23 cellular contexts compared by ENCODE assay signal in genomic region chr6:35287671-35288396, GRCh38. TPM values are rescaled to one million over a fixed set of nuclear protein-coding genes. Genes with fewer than 3 reads are reported as not detected.
DNase-seq lines count a peak whose midpoint lies in the region; ATAC-seq, FAIRE-seq and TF ChIP-seq lines count a peak whose summit lies in the region.
"Had no signal": no experiment of that assay in that cellular context is flagged by ENCODE, and none has a peak within 500 bp of the region (broad histone marks: within the 10 kb centered on the region; RNA-seq: fewer than 3 reads in every experiment).

No MANE protein-coding gene starts in this region.

- peaks cover 8% of the 10 kb centered on the region; the same call in 1 of the 2 replicates for H3K36me3 ChIP-seq in GM23248 (ENCODE audit: low read depth)
- no peaks in the 10 kb centered on the region for H3K36me3 ChIP-seq in SJCRH30
- H3K36me3 ChIP-seq in gastroesophageal sphincter, result peaks cover 0 to 100% of the 10 kb centered on the region in 2 donors
- H3K36me3 ChIP-seq in psoas muscle (ENCODE audit: insufficient read depth in 1 of 2, low read depth in 1 of 2), result peaks cover 2 to 99% of the 10 kb centered on the region in 2 donors
- H3K36me3 ChIP-seq in kidney (ENCODE audit: control insufficient read depth in 1 of 2, insufficient read depth in 2 of 2, low read length in 2 of 2), result peaks cover 59 to 63% of the 10 kb centered on the region in 2 donors

- FAIRE-seq in kidney (lab: Jason Lieb, UNC), result no peak
- FAIRE-seq: G401.6 had no signal

- 76 to 83% methylated on average over 12 of the region's 12 CpGs for WGBS in GM23248 (ENCODE audit: low coverage in 1 of 2, low lambda C conversion rate in 2 of 2, missing lambda C conversion rate in 2 of 2), 2 experiments
- 53 to 66% methylated on average over 3 of the region's 12 CpGs for whole genome bisulfite sequencing in gastroesophageal sphincter (ENCODE audit: low coverage in 1 of 2), 2 donors
- whole genome bisulfite sequencing in psoas muscle, 3 donors, result 50 to 81% (median 52%) methylated on average over 12 of the region's 12 CpGs

- no peaks in the 10 kb centered on the region for H3K9me2 ChIP-seq in GM23248 (ENCODE audit: insufficient read depth)

- H2AFZ ChIP-seq in GM23248, result no peak overlapping the region

- no peaks in the 10 kb centered on the region for H4K20me1 ChIP-seq in GM23248 (ENCODE audit: insufficient read depth)

- no peak overlapping the region for H3K9ac ChIP-seq in GM23248
- no peak overlapping the region for H3K9ac ChIP-seq in kidney (ENCODE audit: low read length in 2 of 2)

- no peak for TF ChIP-seq POLR2A in gastroesophageal sphincter (IDR thresholded peaks at IDR 0.05)

- H3K4me2 ChIP-seq in GM23248 (ENCODE audit: unreplicated experiment), result no peak overlapping the region

- no peak for TF ChIP-seq EP300 in gastroesophageal sphincter (IDR thresholded peaks at IDR 0.05)

- H3K4me3 ChIP-seq in GM23248, result no peak overlapping the region
- no peak overlapping the region for H3K4me3 ChIP-seq in SJCRH30
- H3K4me3 ChIP-seq in gastroesophageal sphincter, result no peak overlapping the region
- H3K4me3 ChIP-seq in psoas muscle, result no peak overlapping the region
- H3K4me3 ChIP-seq in kidney (ENCODE audit: low read length in 2 of 2), result no peak overlapping the region
- H3K4me3 ChIP-seq: suprapubic skin, vagina had no signal

- no peaks in the 10 kb centered on the region for H3K79me2 ChIP-seq in GM23248 (ENCODE audit: insufficient read depth)

- no peak overlapping the region for H3K27ac ChIP-seq in GM23248
- peak overlapping the region; percentile 40 for H3K27ac ChIP-seq in SJCRH30
- H3K27ac ChIP-seq in gastroesophageal sphincter, result peak overlapping the region in 1 of 4 donors; percentile 12
- peak overlapping the region; percentile 76 for H3K27ac ChIP-seq in psoas muscle
- no peak overlapping the region for H3K27ac ChIP-seq in kidney (ENCODE audit: low read depth in 2 of 2, low read length in 2 of 2)
- H3K27ac ChIP-seq: suprapubic skin, vagina had no signal

- H3K4me1 ChIP-seq in GM23248 (ENCODE audit: insufficient read depth) (0 out of 2 replicates have a peak, but pooled peaks cover 5% of the 10 kb centered on the region), SJCRH30 (peaks cover 20% of the 10 kb centered on the region), gastroesophageal sphincter (peaks cover 0 to 6% (median 0%) of the 10 kb centered on the region in 3 donors), psoas muscle (peaks cover 29% of the 10 kb centered on the region), kidney (ENCODE audit: control insufficient read depth in 1 of 2, insufficient read depth in 1 of 2, low read depth in 1 of 2, low read length in 2 of 2) (no peaks in the 10 kb centered on the region)
- H3K4me1 ChIP-seq: suprapubic skin, vagina had no signal

- in situ Hi-C loops in GM23248 (cut with MboI), result no loop called here

- DNase-seq in GM23248 (peak; percentile 73), SJCRH30 (peak; percentile 63 to 76), psoas muscle (peak; percentile 20 to 54), kidney (no peak), NCI-H128 (lab: John Stamatoyannopoulos, UW; ENCODE audit: unreplicated experiment) (no peak)
- DNase-seq: activated CD8-positive, alpha-beta memory T cell treated with anti-CD3 and anti-CD28 coated beads for 24 hours; activated naive CD4-positive, alpha-beta T cell treated with anti-CD3 and anti-CD28 coated beads for 36 hours; activated T-cell treated with anti-CD3 and anti-CD28 coated beads, Interleukin-2, amount 50 U/mL, for 48 hours; CD4-positive, alpha-beta T cell; DMS 273 treated with DMSO at 0.1 percent for 48 hours; glutamatergic neuron; KBM-7; NCI-H2029; NCI-H345; T-cell had no signal

- TF ChIP-seq CTCF in gastroesophageal sphincter (IDR thresholded peaks at IDR 0.05) (no peak), psoas muscle (IDR thresholded peaks at IDR 0.05) (no peak), kidney (IDR thresholded peaks at IDR 0.05; ENCODE audit: borderline replicate concordance, extremely low read depth, insufficient read depth) (no peak)

- intact Hi-C loops in psoas muscle (cut with DNase I) (no loop called here), kidney (cut with DNase I) (no loop called here)

- ATAC-seq in gastroesophageal sphincter, result peak; percentile 75
- ATAC-seq in psoas muscle, result peak; percentile 79 to 88 (median 84)
- ATAC-seq in HG03159 (IDR thresholded peaks at IDR 0.05; ENCODE audit: unreplicated experiment), result no peak
- ATAC-seq: HCT116; natural killer cell treated with Interleukin-12 subunit alpha and Interleukin-12 subunit beta and Interleukin-15 and Interleukin-18, amount 100 ng/mL, for 72 hours; stimulated activated effector memory CD8-positive, alpha-beta T cell treated with anti-CD3 and anti-CD28 coated beads, Interleukin-12 subunit alpha, Interleukin-12 subunit beta, amount 100 ng/mL, for 72 hours; T-cell had no signal

- peaks cover 11% of the 10 kb centered on the region; the same call in 1 of the 2 replicates for H3F3A ChIP-seq in GM23248 (ENCODE audit: insufficient read depth)

- no peaks in the 10 kb centered on the region for H3K27me3 ChIP-seq in GM23248 (replicated peaks; ENCODE audit: insufficient read depth)
- no peaks in the 10 kb centered on the region for H3K27me3 ChIP-seq in SJCRH30
- H3K27me3 ChIP-seq in gastroesophageal sphincter, result no peaks in the 10 kb centered on the region
- H3K27me3 ChIP-seq in psoas muscle (ENCODE audit: insufficient read depth in 3 of 3, low read length in 2 of 3), result no peaks in the 10 kb centered on the region
- H3K27me3 ChIP-seq: suprapubic skin, vagina had no signal

- H3K9me3 ChIP-seq in GM23248 (ENCODE audit: low read depth) (no peaks in the 10 kb centered on the region), SJCRH30 (replicated peaks) (no peaks in the 10 kb centered on the region), gastroesophageal sphincter (no peaks in the 10 kb centered on the region), psoas muscle (no peaks in the 10 kb centered on the region), kidney (ENCODE audit: control insufficient read depth in 1 of 2, low read length in 2 of 2) (no peaks in the 10 kb centered on the region)
- H3K9me3 ChIP-seq: suprapubic skin, vagina had no signal

RNA-seq across cellular contexts. Expression of gene DEF6, which starts 9.8 kb away (rescaled TPM):
- 2.6 and 4.9 TPM in 2 replicates for total RNA-seq in GM23248 (2014; rRNA removed; shearing (Covaris generic))
- polyA plus RNA-seq in GM23248 (2016; fragmentation: Nextera tagmentation; extraction: Ambion mirVana) (1.3 and 1.7 TPM in 2 replicates), psoas muscle (1 to 10 TPM in 1 of 3 donors, under 1 TPM in 2; 0.43 to 1.3 (median 0.69) TPM), kidney (ENCODE audit: insufficient read depth, low read depth, low replicate concordance) (2.7 TPM)
- 0.20 and 1.9 TPM in 2 replicates for total RNA-seq in SJCRH30 (2014; rRNA removed; shearing (Covaris generic))
- total RNA-seq in gastroesophageal sphincter (1 to 10 TPM in 3 of 4 donors, under 1 TPM in 1; 0.78 to 4.6 (median 4.3) TPM), psoas muscle (1 to 10 TPM in 1 of 4 donors, under 1 TPM in 3; 0.46 to 1.6 (median 0.64) TPM), kidney (16.3 TPM)

RNA-seq across cellular contexts. Expression of gene ZNF76, which starts 28.3 kb away (rescaled TPM):
- total RNA-seq in GM23248 (2014; rRNA removed; shearing (Covaris generic)), result 14.3 and 19.6 TPM in 2 replicates
- polyA plus RNA-seq in GM23248 (2016; fragmentation: Nextera tagmentation; extraction: Ambion mirVana) (15.9 and 16.4 TPM in 2 replicates), psoas muscle (10 to 100 TPM; 22.3 to 37.3 (median 24.6) TPM), kidney (ENCODE audit: insufficient read depth, low read depth, low replicate concordance) (29.1 TPM)
- total RNA-seq in SJCRH30 (2014; rRNA removed; shearing (Covaris generic)), result 8.2 and 8.3 TPM in 2 replicates
- total RNA-seq in gastroesophageal sphincter (10 to 100 TPM; 21.3 to 46.9 (median 40.1) TPM), psoas muscle (10 to 100 TPM; 17.9 to 25.0 (median 22.5) TPM), kidney (49.2 TPM)

RNA-seq across cellular contexts. Expression of gene PPARD, which starts 54.5 kb away (rescaled TPM):
- 13.3 and 15.9 TPM in 2 replicates for total RNA-seq in GM23248 (2014; rRNA removed; shearing (Covaris generic))
- 21.7 and 22.3 TPM in 2 replicates for polyA plus RNA-seq in GM23248 (2016; fragmentation: Nextera tagmentation; extraction: Ambion mirVana)
- 9.5 and 10.6 TPM in 2 replicates for total RNA-seq in SJCRH30 (2014; rRNA removed; shearing (Covaris generic))
- total RNA-seq in gastroesophageal sphincter, result 10 to 100 TPM; 10.3 to 16.0 (median 13.3) TPM
- 10 to 100 TPM; 19.4 to 47.2 (median 38.4) TPM for total RNA-seq in psoas muscle
- polyA plus RNA-seq in psoas muscle, result 100 to 1,000 TPM in 1 of 3 donors, 10 to 100 TPM in 2; 13.5 to 187 (median 25.0) TPM
- total RNA-seq in kidney, result 24.4 TPM
- 13.2 TPM for polyA plus RNA-seq in kidney (ENCODE audit: insufficient read depth, low read depth, low replicate concordance)

Comparison
In these comparisons a context has a peak if more than half of its experiments do, and no peak if none do; other contexts are left out.
1. DNase-seq: peak in GM23248 (single experiment), SJCRH30 (2 of 2) and psoas muscle (2 of 2); none in kidney (single experiment) and NCI-H128 (single experiment).
2. H3K27ac ChIP-seq: peak in SJCRH30 (single experiment) and psoas muscle (single experiment); none in GM23248 (single experiment) and kidney (0 of 2).